In the genomic region with DNA sequence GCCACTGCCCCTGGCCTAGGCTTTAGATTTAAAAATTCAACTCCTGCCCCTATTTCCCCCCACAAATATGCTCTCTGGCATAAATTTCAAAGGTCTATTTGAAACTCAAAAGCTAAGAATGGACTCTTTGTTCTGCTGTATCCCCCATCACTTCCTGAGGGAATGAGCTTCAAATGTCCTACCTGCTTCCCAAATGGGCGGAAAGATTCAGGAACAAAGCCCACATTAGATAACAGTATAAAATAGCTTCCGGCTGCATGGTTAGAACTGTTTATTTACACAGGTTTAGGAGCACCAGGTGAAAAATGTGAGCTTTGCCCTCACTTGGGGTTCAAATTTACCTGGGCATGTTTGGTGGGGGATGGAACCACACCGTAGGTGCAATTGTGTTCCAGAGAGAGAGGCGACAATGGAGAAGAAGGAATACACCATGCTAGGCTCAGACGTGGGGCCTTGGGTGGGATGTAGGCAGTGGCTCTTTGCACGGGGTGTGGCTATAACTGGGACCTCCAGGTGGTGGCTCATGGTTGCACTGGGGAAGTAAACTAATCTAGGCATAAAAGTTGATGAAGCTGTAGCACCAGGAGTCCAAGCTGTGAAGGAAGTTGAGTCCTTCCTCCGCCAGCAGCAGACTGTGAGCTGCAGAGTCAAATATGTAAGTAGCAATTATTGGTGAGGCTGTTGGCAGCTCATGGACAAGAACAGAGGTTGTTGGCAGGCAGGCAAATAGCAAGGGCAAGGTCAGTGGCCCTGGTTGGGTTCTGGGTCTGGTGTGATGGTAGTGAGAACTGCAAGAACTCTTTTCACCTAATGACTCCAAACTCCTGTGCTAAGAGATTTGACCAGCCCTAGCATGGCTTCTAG, we compare ENCODE assay signal across 11 cellular contexts. TPM values are rescaled to one million over a fixed set of nuclear protein-coding genes. Genes with fewer than 3 reads are reported as not detected.
DNase-seq lines count a peak whose midpoint lies in the region; TF ChIP-seq lines count a peak whose summit lies in the region.
"Had no signal": no experiment of that assay in that cellular context is flagged by ENCODE, and none has a peak within 500 bp of the region (broad histone marks: within the 10 kb centered on the region; RNA-seq: fewer than 3 reads in every experiment).

No MANE protein-coding gene starts in this region.

- no peaks in the 10 kb centered on the region for H3K27me3 ChIP-seq in MG63
- no peaks in the 10 kb centered on the region for H3K27me3 ChIP-seq in breast epithelium
- H3K27me3 ChIP-seq in transverse colon = no peaks in the 10 kb centered on the region
- no peaks in the 10 kb centered on the region for H3K27me3 ChIP-seq in BE2C

- intact Hi-C loops in breast epithelium (cut with DNase I; ENCODE audit: low total_unique reads) (loop anchor here (10.0 kb wide), 1 partner anchor 67 kb away; the partner anchor contains the start of gene PNRC2), transverse colon (cut with DNase I; ENCODE audit: low total_unique reads) (loop anchor here (5.0 kb wide), 2 partner anchors 39 to 64 kb away; partner anchors contain the start of genes PNRC2 and SRSF10)

- H3K9me3 ChIP-seq in MG63 (no peaks in the 10 kb centered on the region), breast epithelium (no peaks in the 10 kb centered on the region), transverse colon (no peaks in the 10 kb centered on the region), BE2C (no peaks in the 10 kb centered on the region)

- TF ChIP-seq EP300 in transverse colon (IDR thresholded peaks at IDR 0.05; ENCODE audit: low read depth) = no peak

- DNase-seq in MG63 = peak; percentile 87
- no peak for DNase-seq in breast epithelium (ENCODE audit: low spot score in 2 of 2)
- peak; percentile 7 to 12 for DNase-seq in lung microvascular endothelial cell (ENCODE audit: low read depth in 2 of 2)
- DNase-seq in transverse colon = peak; percentile 46
- DNase-seq in DMS 273 (lab: John Stamatoyannopoulos, UW; ENCODE audit: unreplicated experiment) = no peak
- no peak for DNase-seq in NK-92 (lab: John Stamatoyannopoulos, UW; ENCODE audit: unreplicated experiment)
- DNase-seq in BE2C = no peak
- DNase-seq: KBM-7, NCI-H345, retina, T-helper 1 cell had no signal

- TF ChIP-seq CTCF in breast epithelium (IDR thresholded peaks at IDR 0.05) = no peak
- no peak for TF ChIP-seq CTCF in transverse colon (IDR thresholded peaks at IDR 0.05)
- no peak for TF ChIP-seq CTCF in BE2C (IDR thresholded peaks at IDR 0.05; ENCODE audit: low read depth, low read length)

- TF ChIP-seq POLR2A in breast epithelium (IDR thresholded peaks at IDR 0.05) (no peak), transverse colon (IDR thresholded peaks at IDR 0.05) (no peak)

- in situ Hi-C loops in transverse colon (cut with MboI; ENCODE audit: low pct_ligation_motif_present in 1 of 4, low pct_unique_long_range_greater_than_20kb in 1 of 4, low sequenced_read_pairs in 3 of 4) = no loop called here

- H3K36me3 ChIP-seq in MG63 (no peaks in the 10 kb centered on the region), breast epithelium (no peaks in the 10 kb centered on the region), transverse colon (no peaks in the 10 kb centered on the region), BE2C (no peaks in the 10 kb centered on the region)

- 52 to 54% methylated on average over 6 to 7 of the region's 7 CpGs for WGBS in transverse colon (ENCODE audit: low coverage in 1 of 2), 2 donors

- H3K27ac ChIP-seq in breast epithelium = peak overlapping the region; percentile 90 to 92
- H3K27ac ChIP-seq in transverse colon = peak overlapping the region; percentile 92 to 96 (median 93)

- H3K4me3 ChIP-seq in MG63 (no peak overlapping the region), breast epithelium (no peak overlapping the region), transverse colon (no peak overlapping the region), BE2C (ENCODE audit: low read depth, low read length) (no peak overlapping the region)

- H3K4me1 ChIP-seq in breast epithelium = peaks cover 10 to 13% of the 10 kb centered on the region in 2 donors
- H3K4me1 ChIP-seq in transverse colon = peaks cover 35 to 67% (median 62%) of the 10 kb centered on the region in 4 donors
- no peaks in the 10 kb centered on the region for H3K4me1 ChIP-seq in BE2C

RNA-seq across cellular contexts. Expression of gene SRSF10, which starts 41.5 kb away (rescaled TPM):
- 40.0 and 46.4 TPM in 2 replicates for total RNA-seq in MG63 (2014; rRNA removed; shearing (Covaris generic); ENCODE audit: low replicate concordance)
- total RNA-seq in breast epithelium (100 to 1,000 TPM in 2 of 3 donors, 10 to 100 TPM in 1; 99.4 to 156 (median 116) TPM), lung microvascular endothelial cell (47.5 and 70.2 TPM in 2 replicates), transverse colon (100 to 1,000 TPM in 1 of 4 donors, 10 to 100 TPM in 3; 58.4 to 140 (median 91.3) TPM)
- polyA plus RNA-seq in BE2C (2012; ENCODE audit: insufficient read depth, insufficient read length, low read depth) = 57.4 TPM

Comparison
In these comparisons a context has a peak if more than half of its experiments do, and no peak if none do; other contexts are left out.
1. DNase-seq: peak in MG63 (single experiment), lung microvascular endothelial cell (2 of 2) and transverse colon (single experiment); none in breast epithelium (0 of 2), DMS 273 (single experiment), NK-92 (single experiment) and BE2C (single experiment).